ENCODE assay signal across 11 cellular contexts in the genomic region with DNA sequence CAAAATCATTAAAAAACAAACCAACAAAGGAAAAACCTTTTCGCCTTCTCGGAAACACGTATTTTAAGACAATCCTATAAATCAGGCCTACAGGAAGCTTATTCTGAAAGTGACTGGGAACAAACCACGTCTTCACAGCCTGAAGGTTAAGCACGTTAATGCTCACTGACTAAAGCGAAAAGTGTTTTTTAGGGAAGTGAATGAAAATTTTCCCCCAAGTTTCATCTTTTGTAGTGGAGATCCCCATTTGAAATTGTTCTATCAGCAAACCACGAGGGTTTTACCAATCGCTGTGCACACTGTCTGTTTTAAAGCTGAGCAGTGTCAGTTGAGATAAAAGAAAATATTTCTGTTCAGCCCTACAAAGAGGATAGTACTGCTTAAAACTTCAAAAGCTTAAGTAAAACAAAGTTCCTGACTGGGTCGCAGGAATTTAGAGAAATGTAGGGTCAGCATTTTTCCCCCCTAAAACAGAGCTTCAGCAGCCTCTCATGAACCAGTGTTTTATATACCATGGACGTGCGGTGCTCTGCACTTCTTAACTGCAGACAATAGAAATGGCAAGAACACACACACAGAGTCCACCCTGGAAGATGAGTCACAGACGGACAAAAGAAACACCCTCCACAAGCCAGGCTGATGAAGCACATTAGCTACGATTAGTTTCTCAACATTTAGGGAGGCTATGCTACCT. TPM values are rescaled to one million over a fixed set of nuclear protein-coding genes. Genes with fewer than 3 reads are reported as not detected.
DNase-seq lines count a peak whose midpoint lies in the region; ATAC-seq and TF ChIP-seq lines count a peak whose summit lies in the region.
"Had no signal": no experiment of that assay in that cellular context is flagged by ENCODE, and none has a peak within 500 bp of the region (broad histone marks: within the 10 kb centered on the region; RNA-seq: fewer than 3 reads in every experiment).

No MANE protein-coding gene starts in this region.

- DNase-seq in EH (ENCODE audit: low read depth) = peak; percentile 34
- no peak for DNase-seq in epithelial cell of prostate (ENCODE audit: low read depth, low spot score)
- DNase-seq in neural progenitor cell (ENCODE audit: low spot score) = no peak
- no peak for DNase-seq in activated T-helper 2 cell treated with anti-CD3 and anti-CD28 coated beads, Interferon-gamma antibody, Interleukin-2, Interleukin-4, amounts not matched to agents 10 μg/mL and 5 μg/mL and 100 μg/mL, durations not matched to agents 14 hours and 24 hours and 36 hours (ENCODE audit: low spot score)
- DNase-seq in 8988T = no peak
- DNase-seq: SK-N-SH; stimulated activated naive CD8-positive, alpha-beta T cell treated with anti-CD3 and anti-CD28 coated beads, Interleukin-15, Interleukin-2, amounts not matched to agents 100 U/mL and 50 U/mL, for 24 hours had no signal

- H3K4me2 ChIP-seq in neural progenitor cell = peak overlapping the region; percentile 37
- H3K4me2 ChIP-seq: SK-N-SH had no signal

- H3K27me3 ChIP-seq in neural progenitor cell = no peaks in the 10 kb centered on the region

- H3K9me3 ChIP-seq in neural progenitor cell (ENCODE audit: low read depth) = no peaks in the 10 kb centered on the region
- H3K9me3 ChIP-seq: SK-N-SH had no signal

- ATAC-seq in GM21423 (IDR thresholded peaks at IDR 0.05; ENCODE audit: unreplicated experiment) = no peak
- ATAC-seq in GM21528 (IDR thresholded peaks at IDR 0.05; ENCODE audit: low FRiP score, unreplicated experiment) = no peak
- ATAC-seq: stimulated activated naive CD8-positive, alpha-beta T cell treated with anti-CD3 and anti-CD28 coated beads, Interleukin-15, Interleukin-2, amounts not matched to agents 100 U/mL and 50 U/mL, for 24 hours had no signal

- H4K20me1 ChIP-seq in neural progenitor cell (ENCODE audit: low read depth) = no peaks in the 10 kb centered on the region

- H3K36me3 Mint-ChIP-seq in neural progenitor cell = peaks cover 2% of the 10 kb centered on the region
- H3K36me3 Mint-ChIP-seq in activated T-helper 2 cell treated with anti-CD3 and anti-CD28 coated beads, Interferon-gamma antibody, Interleukin-2, Interleukin-4, amounts not matched to agents 10 μg/mL and 5 μg/mL and 100 μg/mL, durations not matched to agents 14 hours and 24 hours and 36 hours (ENCODE audit: low read depth) = no peaks in the 10 kb centered on the region

- no peak overlapping the region for H3K9ac ChIP-seq in neural progenitor cell
- H3K9ac ChIP-seq: SK-N-SH had no signal

- no peaks in the 10 kb centered on the region for H3K79me2 ChIP-seq in neural progenitor cell (ENCODE audit: low read depth)

- H3K4me1 Mint-ChIP-seq in neural progenitor cell = peaks cover 84% of the 10 kb centered on the region
- H3K4me1 Mint-ChIP-seq in activated T-helper 2 cell treated with anti-CD3 and anti-CD28 coated beads, Interferon-gamma antibody, Interleukin-2, Interleukin-4, amounts not matched to agents 10 μg/mL and 5 μg/mL and 100 μg/mL, durations not matched to agents 14 hours and 24 hours and 36 hours (ENCODE audit: low read depth) = no peaks in the 10 kb centered on the region

- H3K27ac ChIP-seq in epithelial cell of prostate = peak overlapping the region; percentile 27
- no peak overlapping the region for H3K27ac ChIP-seq in neural progenitor cell
- H3K27ac ChIP-seq: C4-2B had no signal

- H3K27ac Mint-ChIP-seq in neural progenitor cell = peak overlapping the region; percentile 99
- no peak overlapping the region for H3K27ac Mint-ChIP-seq in activated T-helper 2 cell treated with anti-CD3 and anti-CD28 coated beads, Interferon-gamma antibody, Interleukin-2, Interleukin-4, amounts not matched to agents 10 μg/mL and 5 μg/mL and 100 μg/mL, durations not matched to agents 14 hours and 24 hours and 36 hours

- intact Hi-C loops in activated T-helper 2 cell treated with anti-CD3 and anti-CD28 coated beads, Interferon-gamma antibody, Interleukin-2, Interleukin-4, amounts not matched to agents 10 μg/mL and 5 μg/mL and 100 μg/mL, durations not matched to agents 14 hours and 24 hours and 36 hours (cut with micrococcal nuclease) = no loop called here

- no peak overlapping the region for H3K4me3 ChIP-seq in neural progenitor cell

- H3K4me1 ChIP-seq in neural progenitor cell = peaks cover 29% of the 10 kb centered on the region

- H3K36me3 ChIP-seq in neural progenitor cell = no peaks in the 10 kb centered on the region

- no peaks in the 10 kb centered on the region for H3K9me3 Mint-ChIP-seq in neural progenitor cell
- no peaks in the 10 kb centered on the region for H3K9me3 Mint-ChIP-seq in activated T-helper 2 cell treated with anti-CD3 and anti-CD28 coated beads, Interferon-gamma antibody, Interleukin-2, Interleukin-4, amounts not matched to agents 10 μg/mL and 5 μg/mL and 100 μg/mL, durations not matched to agents 14 hours and 24 hours and 36 hours

- H3K4me3 Mint-ChIP-seq in neural progenitor cell = peak overlapping the region; percentile 75
- no peak overlapping the region for H3K4me3 Mint-ChIP-seq in activated T-helper 2 cell treated with anti-CD3 and anti-CD28 coated beads, Interferon-gamma antibody, Interleukin-2, Interleukin-4, amounts not matched to agents 10 μg/mL and 5 μg/mL and 100 μg/mL, durations not matched to agents 14 hours and 24 hours and 36 hours (ENCODE audit: low read depth)

- H2AFZ ChIP-seq in neural progenitor cell (replicated peaks) = peak overlapping the region; percentile 23

- H3K27me3 Mint-ChIP-seq in neural progenitor cell (ENCODE audit: insufficient read depth, low read depth) = peaks cover 2% of the 10 kb centered on the region
- H3K27me3 Mint-ChIP-seq in activated T-helper 2 cell treated with anti-CD3 and anti-CD28 coated beads, Interferon-gamma antibody, Interleukin-2, Interleukin-4, amounts not matched to agents 10 μg/mL and 5 μg/mL and 100 μg/mL, durations not matched to agents 14 hours and 24 hours and 36 hours (ENCODE audit: low read depth) = peaks cover 20% of the 10 kb centered on the region

- H3F3A ChIP-seq in neural progenitor cell (ENCODE audit: low read depth) = peaks cover 15% of the 10 kb centered on the region

- TF ChIP-seq CTCF in neural progenitor cell (IDR thresholded peaks at IDR 0.05) = no peak

TF ChIP-seq in PFSK-1, 5 proteins besides CTCF, POLR2A, EP300 and RAD21:
- TF ChIP-seq POLR2AphosphoS5 (IDR thresholded peaks at IDR 0.05; ENCODE audit: low read depth, low read length) (no peak), FOXP2 (optimal IDR thresholded peaks at IDR 0.05; ENCODE audit: borderline replicate concordance, extremely low read depth, extremely low read length, insufficient read depth) (no peak), TAF1 (IDR thresholded peaks at IDR 0.05; ENCODE audit: borderline replicate concordance, insufficient read depth, low read length) (peak; percentile 16; the same call in 1 of the 2 replicates), SIN3A (IDR thresholded peaks at IDR 0.05; ENCODE audit: borderline replicate concordance, insufficient read depth, low read length) (no peak)
- TF ChIP-seq, protein P1, sequence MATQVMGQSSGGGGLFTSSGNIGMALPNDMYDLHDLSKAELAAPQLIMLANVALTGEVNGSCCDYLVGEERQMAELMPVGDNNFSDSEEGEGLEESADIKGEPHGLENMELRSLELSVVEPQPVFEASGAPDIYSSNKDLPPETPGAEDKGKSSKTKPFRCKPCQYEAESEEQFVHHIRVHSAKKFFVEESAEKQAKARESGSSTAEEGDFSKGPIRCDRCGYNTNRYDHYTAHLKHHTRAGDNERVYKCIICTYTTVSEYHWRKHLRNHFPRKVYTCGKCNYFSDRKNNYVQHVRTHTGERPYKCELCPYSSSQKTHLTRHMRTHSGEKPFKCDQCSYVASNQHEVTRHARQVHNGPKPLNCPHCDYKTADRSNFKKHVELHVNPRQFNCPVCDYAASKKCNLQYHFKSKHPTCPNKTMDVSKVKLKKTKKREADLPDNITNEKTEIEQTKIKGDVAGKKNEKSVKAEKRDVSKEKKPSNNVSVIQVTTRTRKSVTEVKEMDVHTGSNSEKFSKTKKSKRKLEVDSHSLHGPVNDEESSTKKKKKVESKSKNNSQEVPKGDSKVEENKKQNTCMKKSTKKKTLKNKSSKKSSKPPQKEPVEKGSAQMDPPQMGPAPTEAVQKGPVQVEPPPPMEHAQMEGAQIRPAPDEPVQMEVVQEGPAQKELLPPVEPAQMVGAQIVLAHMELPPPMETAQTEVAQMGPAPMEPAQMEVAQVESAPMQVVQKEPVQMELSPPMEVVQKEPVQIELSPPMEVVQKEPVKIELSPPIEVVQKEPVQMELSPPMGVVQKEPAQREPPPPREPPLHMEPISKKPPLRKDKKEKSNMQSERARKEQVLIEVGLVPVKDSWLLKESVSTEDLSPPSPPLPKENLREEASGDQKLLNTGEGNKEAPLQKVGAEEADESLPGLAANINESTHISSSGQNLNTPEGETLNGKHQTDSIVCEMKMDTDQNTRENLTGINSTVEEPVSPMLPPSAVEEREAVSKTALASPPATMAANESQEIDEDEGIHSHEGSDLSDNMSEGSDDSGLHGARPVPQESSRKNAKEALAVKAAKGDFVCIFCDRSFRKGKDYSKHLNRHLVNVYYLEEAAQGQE (IDR thresholded peaks at IDR 0.05; ENCODE audit: insufficient read depth in 1 of 2, low read depth in 2 of 2, low read length in 2 of 2) = no peak

RNA-seq across cellular contexts. Expression of gene SLC22A23, which starts 34.9 kb away (rescaled TPM):
- polyA plus RNA-seq in PFSK-1 (2012; ENCODE audit: insufficient read length, low read depth) = 17.3 TPM
- 0.99 and 3.3 TPM in 2 replicates for total RNA-seq in neural progenitor cell (ENCODE audit: low replicate concordance)
- 0.07 TPM in 1 of 2 replicates, not detected in the other for total RNA-seq in activated T-helper 2 cell treated with anti-CD3 and anti-CD28 coated beads, Interferon-gamma antibody, Interleukin-2, Interleukin-4, amounts not matched to agents 10 μg/mL and 5 μg/mL and 100 μg/mL, durations not matched to agents 14 hours and 24 hours and 36 hours
- polyA plus RNA-seq: SK-N-SH had no signal
